8 cellular contexts compared by ENCODE assay signal in the genomic region with DNA sequence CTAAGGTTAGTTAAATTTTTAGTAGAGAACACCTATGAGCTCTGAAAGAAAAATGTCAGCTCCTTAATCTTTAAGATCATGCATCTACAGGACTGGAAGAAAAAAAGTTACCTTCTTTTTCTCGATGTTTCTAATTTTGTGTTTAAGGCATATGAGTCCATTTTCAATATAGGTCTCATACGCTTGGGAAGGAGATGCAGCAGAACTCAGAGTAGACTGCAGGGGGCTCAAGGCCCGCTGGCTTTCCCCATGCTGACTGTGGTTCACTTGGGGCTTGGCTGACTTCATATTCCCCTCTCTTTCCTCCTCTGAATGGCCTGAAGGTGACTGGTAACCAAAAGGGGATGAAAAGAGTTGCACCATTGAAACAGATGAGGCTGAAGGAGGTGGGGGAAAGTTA. TPM values are rescaled to one million over a fixed set of nuclear protein-coding genes. Genes with fewer than 3 reads are reported as not detected.
DNase-seq lines count a peak whose midpoint lies in the region; ATAC-seq and TF ChIP-seq lines count a peak whose summit lies in the region.

No MANE protein-coding gene starts in this region.

- no peaks in the 10 kb centered on the region for H3K36me3 Mint-ChIP-seq in CD4-positive, alpha-beta T cell (ENCODE audit: low read depth)
- H3K36me3 Mint-ChIP-seq in stimulated activated memory B cell treated with anti-CD40 and anti-IgM and Interleukin-4, amounts not matched to agents 10 μg/mL and 1 μg/mL and 100 μg/mL, for 72 hours: peaks cover 22% of the 10 kb centered on the region

- H3K27ac Mint-ChIP-seq in CD4-positive, alpha-beta T cell: peak overlapping the region; percentile 77
- H3K27ac Mint-ChIP-seq in stimulated activated memory B cell treated with anti-CD40 and anti-IgM and Interleukin-4, amounts not matched to agents 10 μg/mL and 1 μg/mL and 100 μg/mL, for 72 hours: no peak overlapping the region

- CTCF ChIA-PET in CD4-positive, alpha-beta T cell (lab: Charles Lee): interaction anchor here (0.8 to 2.0 kb wide), 3 partner anchors 10 to 70 kb away, joined by 3 to 7 read pairs (median 3); a partner anchor contains a TSS

- TF ChIP-seq CTCF in CD4-positive, alpha-beta T cell (IDR thresholded peaks at IDR 0.05): no peak

- peak in 1 of 10 experiments; percentile 4 for DNase-seq in CD4-positive, alpha-beta T cell
- DNase-seq in H4 (ENCODE audit: low spot score): peak; percentile 39
- peak; percentile 24 for DNase-seq in SK-N-MC (ENCODE audit: low read depth, low spot score)
- DNase-seq in erythroblast (lab: John Stamatoyannopoulos, UW): peak; percentile 65 to 66
- DNase-seq in medulla oblongata (ENCODE audit: extremely low spot score): no peak
- DNase-seq in NCI-H1092 treated with DMSO at 0.1 percent for 48 hours (lab: John Stamatoyannopoulos, UW): no peak

- H3K27ac ChIP-seq in CD4-positive, alpha-beta T cell (ENCODE audit: low read depth, low read length): no peak overlapping the region
- H3K27ac ChIP-seq in SK-N-MC: no peak overlapping the region

- POLR2A ChIA-PET in CD4-positive, alpha-beta T cell (lab: Charles Lee): interaction anchor here (0.7 to 3.5 kb wide), 6 partner anchors 8 to 1372 kb away, joined by 3 to 47 read pairs (median 6); a partner anchor contains a TSS

- H3K4me3 ChIP-seq in SK-N-MC: peak overlapping the region; percentile 85

- no peaks in the 10 kb centered on the region for H3K27me3 Mint-ChIP-seq in CD4-positive, alpha-beta T cell
- H3K27me3 Mint-ChIP-seq in stimulated activated memory B cell treated with anti-CD40 and anti-IgM and Interleukin-4, amounts not matched to agents 10 μg/mL and 1 μg/mL and 100 μg/mL, for 72 hours: no peaks in the 10 kb centered on the region

- no peak for ATAC-seq in CD4-positive, alpha-beta T cell (ENCODE audit: poor library complexity)
- ATAC-seq in stimulated activated memory B cell treated with anti-CD40 and anti-IgM and Interleukin-4, amounts not matched to agents 10 μg/mL and 1 μg/mL and 100 μg/mL, for 72 hours: no peak
- no peak for ATAC-seq in HG02798 (IDR thresholded peaks at IDR 0.05; ENCODE audit: poor library complexity, unreplicated experiment)

- H3K9ac ChIP-seq in SK-N-MC (ENCODE audit: insufficient read length): peak overlapping the region; percentile 70

- H3K36me3 ChIP-seq in SK-N-MC (ENCODE audit: insufficient read depth, low read length): peaks cover 3% of the 10 kb centered on the region; the same call in 1 of the 2 replicates

- H3K27me3 ChIP-seq in CD4-positive, alpha-beta T cell (ENCODE audit: control insufficient read depth, insufficient read depth, low read length): no peaks in the 10 kb centered on the region

- no peaks in the 10 kb centered on the region for H3K9me3 Mint-ChIP-seq in CD4-positive, alpha-beta T cell
- H3K9me3 Mint-ChIP-seq in stimulated activated memory B cell treated with anti-CD40 and anti-IgM and Interleukin-4, amounts not matched to agents 10 μg/mL and 1 μg/mL and 100 μg/mL, for 72 hours: no peaks in the 10 kb centered on the region

- H3K4me1 Mint-ChIP-seq in CD4-positive, alpha-beta T cell (ENCODE audit: low read depth): peaks cover 57% of the 10 kb centered on the region
- H3K4me1 Mint-ChIP-seq in stimulated activated memory B cell treated with anti-CD40 and anti-IgM and Interleukin-4, amounts not matched to agents 10 μg/mL and 1 μg/mL and 100 μg/mL, for 72 hours: peaks cover 45% of the 10 kb centered on the region

- H3K4me3 Mint-ChIP-seq in CD4-positive, alpha-beta T cell: peak overlapping the region; percentile 94
- peak overlapping the region; percentile 59 for H3K4me3 Mint-ChIP-seq in stimulated activated memory B cell treated with anti-CD40 and anti-IgM and Interleukin-4, amounts not matched to agents 10 μg/mL and 1 μg/mL and 100 μg/mL, for 72 hours

- intact Hi-C loops in CD4-positive, alpha-beta T cell (cut with DNase I, micrococcal nuclease): loop anchor here (5.0 to 10.0 kb wide), 6 partner anchors 56 to 1922 kb away; a partner anchor contains a TSS

- TF ChIP-seq POLR2A in erythroblast (IDR thresholded peaks at IDR 0.05; ENCODE audit: low read length): no peak

- H3K9me3 ChIP-seq in CD4-positive, alpha-beta T cell (ENCODE audit: control insufficient read depth, low read length): no peaks in the 10 kb centered on the region
- H3K9me3 ChIP-seq in SK-N-MC (ENCODE audit: low read depth, low read length): no peaks in the 10 kb centered on the region

RNA-seq across cellular contexts. Expression of a gene that starts 1.5 kb away (rescaled TPM):
- 10 to 100 TPM; 21.2 to 24.6 TPM for total RNA-seq in CD4-positive, alpha-beta T cell
- total RNA-seq in H4 (2014; rRNA removed; shearing (Covaris generic)): 4.2 and 7.1 TPM in 2 replicates

RNA-seq across cellular contexts. Expression of a gene that starts 57.6 kb away (rescaled TPM):
- 10 to 100 TPM; 17.2 to 17.5 TPM for total RNA-seq in CD4-positive, alpha-beta T cell
- total RNA-seq in H4 (2014; rRNA removed; shearing (Covaris generic)): 9.1 and 13.7 TPM in 2 replicates

Comparison
In these comparisons a context has a peak if more than half of its experiments do, and no peak if none do; other contexts are left out.
1. DNase-seq: peak in H4 (single experiment), SK-N-MC (single experiment) and erythroblast (2 of 2); none in medulla oblongata (single experiment) and NCI-H1092 treated with DMSO at 0.1 percent for 48 hours (single experiment).